35 cellular contexts compared by ENCODE assay signal in genomic region chr21:25341981-25342380, GRCh38.
DNase-seq lines count a peak whose midpoint lies in the region; ATAC-seq and TF ChIP-seq lines count a peak whose summit lies in the region.
"Had no signal": no experiment of that assay in that cellular context is flagged by ENCODE, and none has a peak within 500 bp of the region (broad histone marks: within the 10 kb centered on the region; RNA-seq: fewer than 3 reads in every experiment).

No MANE protein-coding gene starts in this region.

- no peak overlapping the region for H3K4me2 ChIP-seq in IMR-90 (ENCODE audit: low read depth, low read length)
- H3K4me2 ChIP-seq: A549; BLaER1; BLaER1 treated with 17β-estradiol and CSF1 and Interleukin-3, amounts not matched to agents 10 nM and 100 nM had no signal

- H3K9me1 ChIP-seq in IMR-90 (ENCODE audit: insufficient read depth, low read length): no peaks in the 10 kb centered on the region

- no peak overlapping the region for H3K14ac ChIP-seq in IMR-90 (replicated peaks; ENCODE audit: low read depth, low read length)

- no peak overlapping the region for H3K4me3 ChIP-seq in IMR-90 (ENCODE audit: insufficient read depth, low read depth, low read length)
- H3K4me3 ChIP-seq: A549; BLaER1; BLaER1 treated with 17β-estradiol and CSF1 and Interleukin-3, amounts not matched to agents 10 nM and 100 nM had no signal

- H3K23ac ChIP-seq in IMR-90 (ENCODE audit: low read depth, low read length): no peak overlapping the region

- peak overlapping the region; percentile 57; the same call in 1 of the 2 replicates for H2BK20ac ChIP-seq in IMR-90 (ENCODE audit: low read depth, low read length)

- dilution Hi-C loops in IMR-90 (cut with HindIII; ENCODE audit: low sequenced_read_pairs, unreplicated experiment): no loop called here

- no peaks in the 10 kb centered on the region for H3K27me3 ChIP-seq in IMR-90 (ENCODE audit: control insufficient read depth, insufficient read depth, low read length)
- H3K27me3 ChIP-seq: BE2C; BLaER1; BLaER1 treated with 17β-estradiol and CSF1 and Interleukin-3, amounts not matched to agents 10 nM and 100 nM had no signal

- no peak overlapping the region for H2BK5ac ChIP-seq in IMR-90 (ENCODE audit: low read depth, low read length, poor library complexity, severe bottlenecking)

- H3K36me3 ChIP-seq in IMR-90 (ENCODE audit: control insufficient read depth, insufficient read depth, low read length): no peaks in the 10 kb centered on the region
- H3K36me3 ChIP-seq: BE2C; BLaER1; BLaER1 treated with 17β-estradiol and CSF1 and Interleukin-3, amounts not matched to agents 10 nM and 100 nM had no signal

- H2AK5ac ChIP-seq in IMR-90 (ENCODE audit: low read depth, low read length): no peak overlapping the region

- ATAC-seq in IMR-90 (ENCODE audit: low read depth): no peak
- ATAC-seq: A549; CD8-positive, alpha-beta T cell had no signal

- no peak for TF ChIP-seq RAD21 in IMR-90 (IDR thresholded peaks at IDR 0.05; ENCODE audit: low read length)

- H3K27ac Mint-ChIP-seq in HFFc6 (peak overlapping the region; percentile 86; the same call in 1 of the 2 replicates), chondrocyte (ENCODE audit: unreplicated experiment) (no peak overlapping the region)
- H3K27ac Mint-ChIP-seq: B cell; CD14-positive monocyte; CD4-positive, alpha-beta memory T cell; CD4-positive, alpha-beta T cell; CD4-positive, CD25-positive, alpha-beta regulatory T cell; CD8-positive, alpha-beta memory T cell; CD8-positive, alpha-beta T cell had no signal

- BruUV-seq in IMR-90 (replicated peaks; lab: Mats Ljungman, UMichigan): no TSS peak

- H3K27me3 Mint-ChIP-seq in HFFc6 (ENCODE audit: insufficient read depth) (no peaks in the 10 kb centered on the region), chondrocyte (ENCODE audit: low read depth) (peaks cover 2% of the 10 kb centered on the region)
- H3K27me3 Mint-ChIP-seq: B cell; CD8-positive, alpha-beta memory T cell had no signal

- H3K9me3 Mint-ChIP-seq in HFFc6 (peaks cover 4% of the 10 kb centered on the region), chondrocyte (ENCODE audit: low read depth) (peaks cover 14% of the 10 kb centered on the region)
- H3K9me3 Mint-ChIP-seq: CD4-positive, alpha-beta memory T cell; CD4-positive, alpha-beta T cell; CD8-positive, alpha-beta memory T cell; CD8-positive, alpha-beta T cell had no signal

- no peak overlapping the region; the same call in 1 of the 2 replicates for H3K4me3 Mint-ChIP-seq in HFFc6
- no peak overlapping the region for H3K4me3 Mint-ChIP-seq in chondrocyte (ENCODE audit: unreplicated experiment)
- H3K4me3 Mint-ChIP-seq: B cell; CD14-positive monocyte; CD4-positive, alpha-beta memory T cell; CD4-positive, alpha-beta T cell; CD4-positive, CD25-positive, alpha-beta regulatory T cell; CD8-positive, alpha-beta memory T cell; CD8-positive, alpha-beta T cell had no signal

- in situ Hi-C loops in IMR-90 (cut with MboI; ENCODE audit: low sequenced_read_pairs): no loop called here
- in situ Hi-C loops in SK-MEL-5 (cut with HindIII; ENCODE audit: low pct_unique_long_range_greater_than_20kb, low sequenced_read_pairs): no loop called here

- no peak overlapping the region for H2AFZ ChIP-seq in IMR-90 (replicated peaks; ENCODE audit: low read length, poor library complexity)

- H3K4ac ChIP-seq in IMR-90 (ENCODE audit: low read depth, low read length): peak overlapping the region; percentile 45

- no peaks in the 10 kb centered on the region for H3K4me1 ChIP-seq in IMR-90 (ENCODE audit: control insufficient read depth, insufficient read depth, low read length)
- H3K4me1 ChIP-seq: A549; BE2C; BLaER1; BLaER1 treated with 17β-estradiol and CSF1 and Interleukin-3, amounts not matched to agents 10 nM and 100 nM; Caco-2 had no signal

- no peak overlapping the region for H3K9ac ChIP-seq in IMR-90 (ENCODE audit: low read depth, low read length)
- H3K9ac ChIP-seq: BLaER1; BLaER1 treated with 17β-estradiol and CSF1 and Interleukin-3, amounts not matched to agents 10 nM and 100 nM had no signal

- H4K91ac ChIP-seq in IMR-90 (ENCODE audit: insufficient read depth, low read depth, low read length): no peak overlapping the region

- TF ChIP-seq POLR2A in IMR-90 (IDR thresholded peaks at IDR 0.05; ENCODE audit: low read depth, low read length): no peak

- H3K27ac ChIP-seq in IMR-90 (ENCODE audit: insufficient read depth, low read length): no peak overlapping the region
- H3K27ac ChIP-seq: 22Rv1; A549; BLaER1; BLaER1 treated with 17β-estradiol and CSF1 and Interleukin-3, amounts not matched to agents 10 nM and 100 nM; C4-2B had no signal

- H2BK15ac ChIP-seq in IMR-90 (ENCODE audit: low read depth, low read length): 0 out of 3 replicates have a peak overlapping the region, but pooled peaks have one; percentile 2

- no peaks in the 10 kb centered on the region for H4K20me1 ChIP-seq in IMR-90 (ENCODE audit: insufficient read depth, low read length)
- H4K20me1 ChIP-seq: BLaER1; BLaER1 treated with 17β-estradiol and CSF1 and Interleukin-3, amounts not matched to agents 10 nM and 100 nM had no signal

- H4K5ac ChIP-seq in IMR-90 (ENCODE audit: low read depth, low read length): no peak overlapping the region

- H3K56ac ChIP-seq in IMR-90 (ENCODE audit: extremely low read depth, insufficient read depth, low read length): no peak overlapping the region

- H3K36me3 Mint-ChIP-seq in HFFc6 (ENCODE audit: low read depth) (peaks cover 14% of the 10 kb centered on the region), chondrocyte (ENCODE audit: low read depth) (no peaks in the 10 kb centered on the region)
- H3K36me3 Mint-ChIP-seq: CD14-positive monocyte; CD4-positive, alpha-beta memory T cell; CD4-positive, CD25-positive, alpha-beta regulatory T cell; CD8-positive, alpha-beta memory T cell; CD8-positive, alpha-beta T cell had no signal

- DNase-seq in A172 (ENCODE audit: low spot score): peak; percentile 93
- DNase-seq in HFFc6: no peak
- DNase-seq in IMR-90: no peak
- peak; percentile 38 for DNase-seq in SK-MEL-5 (ENCODE audit: low read depth, low spot score)
- no peak for DNase-seq in cerebellar cortex (ENCODE audit: low spot score)
- no peak for DNase-seq in chondrocyte (ENCODE audit: low spot score)
- no peak for DNase-seq in NCI-H2196 treated with DMSO at 0.1 percent for 48 hours (lab: John Stamatoyannopoulos, UW; ENCODE audit: unreplicated experiment)
- DNase-seq in iPS-NIHi7 (ENCODE audit: extremely low spot score): no peak
- DNase-seq: 8988T; ACHN; AML-193; BE2C; C1 segment of cervical spinal cord; Caco-2; Calu3; CD4-positive, alpha-beta memory T cell; CD4-positive, alpha-beta T cell; CD4-positive, CD25-positive, alpha-beta regulatory T cell; CD8-positive, alpha-beta memory T cell; CD8-positive, alpha-beta T cell; COR-L47; DMS 273 treated with DMSO at 0.1 percent for 48 hours; DMS153; DMS53; DMS79; DMS79 treated with DMSO at 0.1 percent for 48 hours; DND-41; EL had no signal

- POLR2A ChIA-PET in IMR-90 (lab: Charles Lee; ENCODE audit: unreplicated experiment): no interaction called here

- CTCF ChIA-PET in IMR-90 (lab: Yijun Ruan, JAX): interaction anchor here (0.8 kb wide), 1 partner anchor 953 kb away, joined by 6 read pairs; no protein-coding TSS in a partner anchor

- no peak overlapping the region for H3K18ac ChIP-seq in IMR-90 (ENCODE audit: low read depth, low read length)

- H3K9me3 ChIP-seq in IMR-90 (ENCODE audit: control insufficient read depth, insufficient read depth, low read length): no peaks in the 10 kb centered on the region
- H3K9me3 ChIP-seq: A549; BE2C; BLaER1; BLaER1 treated with 17β-estradiol and CSF1 and Interleukin-3, amounts not matched to agents 10 nM and 100 nM; Caco-2 had no signal

- H2BK120ac ChIP-seq in IMR-90 (ENCODE audit: low read depth, low read length): peak overlapping the region; percentile 59; the same call in 1 of the 2 replicates

- no CpG with 5 or more reads among the region's 6 CpGs for WGBS in IMR-90 (ENCODE audit: extremely low coverage in 2 of 2, insufficient read length in 1 of 2), 2 experiments

- no peak overlapping the region for H2AK9ac ChIP-seq in IMR-90 (replicated peaks; ENCODE audit: low read depth, low read length, poor library complexity)

- TF ChIP-seq CTCF in HFFc6 (IDR thresholded peaks at IDR 0.05): no peak
- no peak for TF ChIP-seq CTCF in IMR-90 (conservative IDR thresholded peaks at IDR 0.05; ENCODE audit: low read depth, low read length)
- no peak for TF ChIP-seq CTCF in chondrocyte (IDR thresholded peaks at IDR 0.05)

- H3K79me1 ChIP-seq in IMR-90 (ENCODE audit: low read depth in 1 of 2, low read length in 2 of 2): no peaks in the 10 kb centered on the region

- no peak overlapping the region for H4K8ac ChIP-seq in IMR-90 (ENCODE audit: low read depth in 2 of 2, low read length in 2 of 2)

- H3K4me1 Mint-ChIP-seq in HFFc6 (ENCODE audit: low read depth) (peaks cover 100% of the 10 kb centered on the region), chondrocyte (ENCODE audit: low read depth) (no peaks in the 10 kb centered on the region)
- H3K4me1 Mint-ChIP-seq: B cell; CD14-positive monocyte; CD4-positive, alpha-beta memory T cell; CD4-positive, CD25-positive, alpha-beta regulatory T cell; CD8-positive, alpha-beta memory T cell had no signal

- intact Hi-C loops in IMR-90 (cut with micrococcal nuclease): no loop called here

TF ChIP-seq in IMR-90, 13 proteins besides CTCF, POLR2A, EP300 and RAD21 (continues in another document):
- TF ChIP-seq MAFK (IDR thresholded peaks at IDR 0.05; ENCODE audit: low read depth, low read length) (no peak), CHD1 (IDR thresholded peaks at IDR 0.05; ENCODE audit: low read depth, low read length) (no peak), RCOR1 (IDR thresholded peaks at IDR 0.05; ENCODE audit: insufficient replicate concordance, low read length) (no peak), FOS (IDR thresholded peaks at IDR 0.05; ENCODE audit: low read depth, low read length) (no peak), NFE2L2 (IDR thresholded peaks at IDR 0.05; ENCODE audit: low read depth, low read length) (no peak), SMC3 (IDR thresholded peaks at IDR 0.05; ENCODE audit: low read depth, low read length) (no peak), MXI1 (IDR thresholded peaks at IDR 0.05; ENCODE audit: borderline replicate concordance, low read depth, low read length) (no peak), ELK1 (IDR thresholded peaks at IDR 0.05; ENCODE audit: borderline replicate concordance, low read depth, low read length) (no peak), CEBPB (IDR thresholded peaks at IDR 0.05; ENCODE audit: low read depth, low read length) (no peak), BHLHE40 (IDR thresholded peaks at IDR 0.05; ENCODE audit: low read depth, low read length) (no peak), RFX5 (IDR thresholded peaks at IDR 0.05; ENCODE audit: low read depth, low read length) (no peak)

Comparison
In these comparisons a context has a peak if more than half of its experiments do, and no peak if none do; other contexts are left out.
1. DNase-seq: peak in A172 (single experiment) and SK-MEL-5 (single experiment); none in HFFc6 (single experiment), IMR-90 (single experiment), cerebellar cortex (single experiment), chondrocyte (single experiment), NCI-H2196 treated with DMSO at 0.1 percent for 48 hours (single experiment) and iPS-NIHi7 (single experiment).